In the genomic region with DNA sequence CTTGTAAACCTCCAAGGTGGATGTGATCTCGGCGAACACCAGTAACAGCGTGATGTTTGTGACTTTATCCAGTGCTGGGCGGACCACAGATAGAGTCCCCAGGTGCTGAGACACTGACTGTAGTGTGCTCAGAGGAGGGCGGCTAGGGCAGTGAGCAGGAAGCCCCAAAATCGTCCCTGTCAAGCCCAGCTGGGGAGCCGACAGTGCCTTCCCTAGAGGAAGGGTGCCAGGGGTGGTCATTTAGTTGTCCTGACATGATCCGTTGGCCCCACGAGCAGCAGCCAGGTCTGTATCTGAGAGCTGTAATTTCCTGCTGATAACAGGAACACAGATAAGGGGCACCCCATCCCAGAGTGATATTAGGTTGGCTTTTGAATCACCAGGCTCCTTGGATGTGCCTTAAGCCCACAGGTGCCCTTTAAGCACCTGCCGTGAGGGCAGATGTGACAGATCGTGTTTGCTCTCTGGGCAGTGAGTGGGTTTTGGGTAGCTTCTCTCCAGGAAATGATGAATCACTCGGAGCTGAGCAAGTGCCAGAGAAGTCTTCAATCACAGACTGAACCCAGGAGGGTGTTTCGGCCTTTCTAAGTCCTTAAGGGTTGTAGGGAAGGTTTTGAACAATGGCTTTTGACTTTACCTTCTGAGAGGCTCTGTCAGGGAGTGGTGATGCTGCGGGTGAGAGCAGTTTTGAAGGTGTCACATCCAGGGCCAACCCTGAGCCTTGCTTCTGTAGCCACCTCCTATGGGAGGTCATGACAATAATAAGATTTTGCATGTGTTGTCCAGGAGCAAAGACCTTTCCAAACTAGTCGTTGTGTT, we compare ENCODE assay signal across 8 cellular contexts. TPM values are rescaled to one million over a fixed set of nuclear protein-coding genes. Genes with fewer than 3 reads are reported as not detected.
A peak's percentile ranks its signal among the peaks of the same experiment; 100 is the strongest.
DNase-seq lines count a peak whose midpoint lies in the region; ATAC-seq, FAIRE-seq and TF ChIP-seq lines count a peak whose summit lies in the region.

No MANE protein-coding gene starts in this region.

- no peaks in the 10 kb centered on the region for H3K36me3 ChIP-seq in Panc1 (ENCODE audit: control insufficient read depth, insufficient read depth, low read length)

- peak overlapping the region; percentile 77 for H3K27ac ChIP-seq in Panc1 (ENCODE audit: low read length)

- H3K4me3 ChIP-seq in Panc1 (ENCODE audit: low read depth in 2 of 2, low read length in 2 of 2): peak overlapping the region; percentile 2 to 17; a peak in 2 of 4 replicates

- no peaks in the 10 kb centered on the region for H3K27me3 ChIP-seq in Panc1 (ENCODE audit: control insufficient read depth, insufficient read depth, low read length)

- ATAC-seq in HG03354 (IDR thresholded peaks at IDR 0.05; ENCODE audit: poor library complexity, severe bottlenecking, unreplicated experiment) (peak; percentile 34), Panc1 (peak; percentile 53), left cardiac atrium (peak; percentile 20 to 86)

- in situ Hi-C loops in Panc1 (cut with HindIII; ENCODE audit: low pct_unique_long_range_greater_than_20kb, low sequenced_read_pairs) (no loop called here), GM13977 (cut with MboI; ENCODE audit: low pct_unique_long_range_greater_than_20kb, low sequenced_read_pairs, unreplicated experiment) (no loop called here)

- no TSS peak for BruUV-seq in Panc1 (replicated peaks; lab: Mats Ljungman, UMichigan)

- POLR2A ChIA-PET in Panc1 (lab: Charles Lee): interaction anchor here (1.6 kb wide), 1 partner anchor 10 kb away, joined by 5 read pairs; no protein-coding TSS in a partner anchor

- H3K9me3 ChIP-seq in Panc1 (ENCODE audit: control insufficient read depth, insufficient read depth, low read depth, low read length): no peaks in the 10 kb centered on the region

- FAIRE-seq in GM19239 (lab: Jason Lieb, UNC): peak; percentile 86

- TF ChIP-seq CTCF in Panc1 (IDR thresholded peaks at IDR 0.05) (no peak), GM13977 (IDR thresholded peaks at IDR 0.05; ENCODE audit: extremely low read depth, insufficient read depth, missing control alignments) (no peak)

- H3K4me1 ChIP-seq in Panc1 (ENCODE audit: control insufficient read depth, insufficient read depth, low read length): peaks cover 50% of the 10 kb centered on the region

- DNase-seq in AG20443 (ENCODE audit: low spot score): peak; percentile 76
- no peak for DNase-seq in GM19239 (ENCODE audit: insufficient read length, low spot score)
- DNase-seq in Panc1 (ENCODE audit: low read depth, low spot score): no peak
- peak; percentile 89 for DNase-seq in activated effector memory CD4-positive, alpha-beta T cell treated with anti-CD3 and anti-CD28 coated beads, Interleukin-2, amount 50 U/mL, for 16 hours
- DNase-seq in left cardiac atrium: peak; percentile 44
- peak; percentile 34 to 63 for DNase-seq in stimulated activated CD4-positive, alpha-beta T cell treated with anti-CD3 and anti-CD28 coated beads, Interleukin-4, amount 100 ng/mL, for 48 hours (ENCODE audit: low read depth in 2 of 2)
- no peak for DNase-seq in GM13977 (ENCODE audit: low spot score)

- intact Hi-C loops in Panc1 (cut with micrococcal nuclease; ENCODE audit: unreplicated experiment) (no loop called here), left cardiac atrium (cut with DNase I) (no loop called here)

- CTCF ChIA-PET in Panc1 (lab: Charles Lee): interaction anchor here (2.2 kb wide), 1 partner anchor 66 kb away, joined by 7 read pairs; no protein-coding TSS in a partner anchor

RNA-seq across cellular contexts. Expression of a gene that starts 7.7 kb away (rescaled TPM):
- total RNA-seq in Panc1 (2021; ENCODE audit: unreplicated experiment): 51.8 TPM
- 23.0 TPM for polyA plus RNA-seq in Panc1 (2012; ENCODE audit: insufficient read length)
- total RNA-seq in left cardiac atrium: 10 to 100 TPM; 38.7 to 69.1 TPM

Comparison
In these comparisons a context has a peak if more than half of its experiments do, and no peak if none do; other contexts are left out.
1. DNase-seq: peak in AG20443 (single experiment), activated effector memory CD4-positive, alpha-beta T cell treated with anti-CD3 and anti-CD28 coated beads, Interleukin-2, amount 50 U/mL, for 16 hours (single experiment), left cardiac atrium (single experiment) and stimulated activated CD4-positive, alpha-beta T cell treated with anti-CD3 and anti-CD28 coated beads, Interleukin-4, amount 100 ng/mL, for 48 hours (2 of 2); none in GM19239 (single experiment), Panc1 (single experiment) and GM13977 (single experiment).
2. Peak in every context shown above with its lines, with median percentiles within 50 percentile points of each other: ATAC-seq.